ENCODE assay signal across 2 cellular contexts in the genomic region with DNA sequence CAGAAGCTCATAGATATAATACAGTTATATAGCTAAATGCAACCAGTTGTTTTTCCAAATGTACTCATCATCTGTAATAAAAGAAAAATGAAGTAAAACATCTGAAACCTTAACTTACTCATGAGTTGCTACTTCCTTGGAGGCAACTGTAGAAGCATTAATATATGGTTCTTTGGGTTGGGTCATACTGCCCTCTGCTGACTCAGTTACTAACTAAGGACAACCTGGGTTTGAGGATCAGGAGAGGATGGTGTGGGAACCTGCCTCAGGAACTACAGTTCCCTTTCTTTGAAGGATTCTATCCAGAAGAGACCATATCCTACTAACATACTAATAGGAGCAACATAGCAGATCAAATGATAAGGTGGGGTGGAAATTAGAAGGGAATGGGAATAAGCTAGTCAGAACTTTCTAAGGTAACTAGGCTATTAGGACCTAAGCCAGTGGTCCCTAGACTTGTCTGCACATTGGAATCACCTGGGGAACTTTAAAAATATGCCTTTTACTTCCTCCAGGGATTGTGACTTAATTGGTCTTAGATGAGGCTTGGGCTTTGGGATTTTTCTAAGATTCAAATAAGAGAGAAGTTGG.
TF ChIP-seq lines count a peak whose summit lies in the region.

No MANE protein-coding gene starts in this region.

TF ChIP-seq in SK-N-SH, 30 proteins besides CTCF, POLR2A, EP300 and RAD21:
- peak; percentile 62 for TF ChIP-seq SMC3 (IDR thresholded peaks at IDR 0.05; ENCODE audit: low read depth, low read length)
- TF ChIP-seq TAF1 (IDR thresholded peaks at IDR 0.05; ENCODE audit: borderline replicate concordance, low read depth, low read length), result no peak
- TF ChIP-seq TEAD4 (IDR thresholded peaks at IDR 0.05; ENCODE audit: borderline replicate concordance, insufficient read depth), result no peak
- no peak for TF ChIP-seq FOXJ3 (CRISPR knock-in tag; IDR thresholded peaks at IDR 0.05)
- TF ChIP-seq, protein P1, sequence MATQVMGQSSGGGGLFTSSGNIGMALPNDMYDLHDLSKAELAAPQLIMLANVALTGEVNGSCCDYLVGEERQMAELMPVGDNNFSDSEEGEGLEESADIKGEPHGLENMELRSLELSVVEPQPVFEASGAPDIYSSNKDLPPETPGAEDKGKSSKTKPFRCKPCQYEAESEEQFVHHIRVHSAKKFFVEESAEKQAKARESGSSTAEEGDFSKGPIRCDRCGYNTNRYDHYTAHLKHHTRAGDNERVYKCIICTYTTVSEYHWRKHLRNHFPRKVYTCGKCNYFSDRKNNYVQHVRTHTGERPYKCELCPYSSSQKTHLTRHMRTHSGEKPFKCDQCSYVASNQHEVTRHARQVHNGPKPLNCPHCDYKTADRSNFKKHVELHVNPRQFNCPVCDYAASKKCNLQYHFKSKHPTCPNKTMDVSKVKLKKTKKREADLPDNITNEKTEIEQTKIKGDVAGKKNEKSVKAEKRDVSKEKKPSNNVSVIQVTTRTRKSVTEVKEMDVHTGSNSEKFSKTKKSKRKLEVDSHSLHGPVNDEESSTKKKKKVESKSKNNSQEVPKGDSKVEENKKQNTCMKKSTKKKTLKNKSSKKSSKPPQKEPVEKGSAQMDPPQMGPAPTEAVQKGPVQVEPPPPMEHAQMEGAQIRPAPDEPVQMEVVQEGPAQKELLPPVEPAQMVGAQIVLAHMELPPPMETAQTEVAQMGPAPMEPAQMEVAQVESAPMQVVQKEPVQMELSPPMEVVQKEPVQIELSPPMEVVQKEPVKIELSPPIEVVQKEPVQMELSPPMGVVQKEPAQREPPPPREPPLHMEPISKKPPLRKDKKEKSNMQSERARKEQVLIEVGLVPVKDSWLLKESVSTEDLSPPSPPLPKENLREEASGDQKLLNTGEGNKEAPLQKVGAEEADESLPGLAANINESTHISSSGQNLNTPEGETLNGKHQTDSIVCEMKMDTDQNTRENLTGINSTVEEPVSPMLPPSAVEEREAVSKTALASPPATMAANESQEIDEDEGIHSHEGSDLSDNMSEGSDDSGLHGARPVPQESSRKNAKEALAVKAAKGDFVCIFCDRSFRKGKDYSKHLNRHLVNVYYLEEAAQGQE (IDR thresholded peaks at IDR 0.05; ENCODE audit: low read depth, low read length), result no peak
- TF ChIP-seq MEF2A (IDR thresholded peaks at IDR 0.05; ENCODE audit: borderline replicate concordance, low read depth), result no peak
- no peak for TF ChIP-seq MXI1 (IDR thresholded peaks at IDR 0.05; ENCODE audit: low read depth, low read length)
- TF ChIP-seq GATA2 (CRISPR knock-in tag; IDR thresholded peaks at IDR 0.05), result no peak
- peak; percentile 43; the same call in 1 of the 2 replicates for TF ChIP-seq RFX5 (IDR thresholded peaks at IDR 0.05; ENCODE audit: low read length)
TF ChIP-seq in SK-N-SH: peak in this region for 2.

TF ChIP-seq in H1, 55 proteins besides CTCF, POLR2A, EP300 and RAD21:
- TF ChIP-seq ZNF274 (IDR thresholded peaks at IDR 0.05; ENCODE audit: borderline replicate concordance, extremely low read depth, low read length) (no peak), FOSL1 (IDR thresholded peaks at IDR 0.05; ENCODE audit: insufficient read depth, low read depth, low read length) (no peak), BACH1 (IDR thresholded peaks at IDR 0.05; ENCODE audit: low read length) (no peak), CTBP2 (IDR thresholded peaks at IDR 0.05; ENCODE audit: borderline replicate concordance, insufficient read depth, insufficient read length, low read length) (no peak)
